Comparison of ENCODE assay signal across 15 cellular contexts in the genomic region with DNA sequence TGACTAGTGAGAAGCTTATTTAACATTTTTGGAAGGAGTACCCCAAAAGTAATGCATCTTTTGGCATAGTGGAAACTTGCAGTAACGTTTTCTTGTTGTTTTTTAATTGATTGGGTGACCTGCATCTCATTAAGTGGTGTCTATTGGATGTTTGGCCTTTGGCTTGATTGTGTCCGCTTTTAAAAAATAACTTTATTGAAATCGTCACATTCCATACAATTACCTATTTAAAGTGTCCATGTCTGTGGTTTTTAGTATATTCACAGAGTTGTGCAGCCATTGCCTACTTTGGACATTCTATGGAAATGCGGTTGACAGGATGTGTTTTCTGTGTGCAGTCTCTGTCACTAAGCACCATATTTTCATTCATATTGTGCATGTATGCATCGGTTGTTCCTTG. TPM values are rescaled to one million over a fixed set of nuclear protein-coding genes. Genes with fewer than 3 reads are reported as not detected.
A peak's percentile ranks its signal among the peaks of the same experiment; 100 is the strongest.
DNase-seq lines count a peak whose midpoint lies in the region; ATAC-seq, FAIRE-seq and TF ChIP-seq lines count a peak whose summit lies in the region.
"Had no signal": no experiment of that assay in that cellular context is flagged by ENCODE, and none has a peak within 500 bp of the region (broad histone marks: within the 10 kb centered on the region; RNA-seq: fewer than 3 reads in every experiment).

No MANE protein-coding gene starts in this region.

- peaks cover 7 to 27% of the 10 kb centered on the region in 2 experiments; a peak in 3 of 5 replicates for H3K4me1 ChIP-seq in K562 (replicated peaks in 1 of 2; ENCODE audit: control insufficient read depth in 2 of 2, insufficient read depth in 2 of 2, low read length in 2 of 2)

- TF ChIP-seq CTCF in K562 (IDR thresholded peaks at IDR 0.05 in 2 of 3, conservative IDR thresholded peaks at IDR 0.05 in 1 of 3; ENCODE audit: insufficient read depth in 2 of 3, low read depth in 1 of 3, low read length in 3 of 3): no peak

- peaks cover 48% of the 10 kb centered on the region for H3K79me2 ChIP-seq in K562 (ENCODE audit: control insufficient read depth, insufficient read depth, low read length)

- no peak overlapping the region for H3K4me3 Mint-ChIP-seq in activated CD4-positive, alpha-beta memory T cell treated with anti-CD3 and anti-CD28 coated beads for 36 hours
- no peak overlapping the region for H3K4me3 Mint-ChIP-seq in activated CD4-positive, alpha-beta memory T cell treated with anti-CD3 and anti-CD28 coated beads, Interleukin-2, amount 10 ng/mL, durations not matched to agents 7 days and 5 days
- H3K4me3 Mint-ChIP-seq in stimulated activated naive CD8-positive, alpha-beta T cell treated with anti-CD3 and anti-CD28 coated beads, Interleukin-15, Interleukin-2, amounts not matched to agents 100 ng/mL and 50 ng/mL, for 24 hours: no peak overlapping the region
- H3K4me3 Mint-ChIP-seq: CD4-positive, alpha-beta T cell had no signal

- no peak for TF ChIP-seq POLR2A in K562 (conservative IDR thresholded peaks at IDR 0.05)

- H3K27ac ChIP-seq in K562 (ENCODE audit: extremely low read depth, low read depth, low read length): no peak overlapping the region
- H3K27ac ChIP-seq: BLaER1 treated with 17β-estradiol and CSF1 and Interleukin-3, amounts not matched to agents 10 nM and 100 nM had no signal

- CTCF ChIA-PET in activated CD4-positive, alpha-beta memory T cell treated with anti-CD3 and anti-CD28 coated beads for 36 hours (lab: Charles Lee): interaction anchor here (1.7 kb wide), 1 partner anchor 43 kb away, joined by 5 read pairs; no protein-coding TSS in a partner anchor
- CTCF ChIA-PET in activated CD4-positive, alpha-beta memory T cell treated with anti-CD3 and anti-CD28 coated beads, Interleukin-2, amount 10 ng/mL, durations not matched to agents 7 days and 5 days (lab: Charles Lee): no interaction called here
- CTCF ChIA-PET in K562 (lab: Yijun Ruan, JAX; ENCODE audit: low intra/inter-chr PET ratio): no interaction called here

- no peak overlapping the region for H3K4me3 ChIP-seq in K562
- H3K4me3 ChIP-seq: BLaER1 treated with 17β-estradiol and CSF1 and Interleukin-3, amounts not matched to agents 10 nM and 100 nM; HAP-1 had no signal

- H4K20me1 ChIP-seq in K562 (replicated peaks; ENCODE audit: control insufficient read depth, insufficient read depth, low read length): no peaks in the 10 kb centered on the region; the same call in 1 of the 2 replicates

- in situ Hi-C loops in K562 (cut with MboI): no loop called here

- no TSS peak for BruUV-seq in K562 (replicated peaks; lab: Mats Ljungman, UMichigan)

- H3K9ac ChIP-seq in K562 (ENCODE audit: insufficient read depth in 1 of 2, low read depth in 2 of 2, low read length in 2 of 2): no peak overlapping the region
- H3K9ac ChIP-seq: BLaER1 treated with 17β-estradiol and CSF1 and Interleukin-3, amounts not matched to agents 10 nM and 100 nM had no signal

- H3K27ac Mint-ChIP-seq in activated CD4-positive, alpha-beta memory T cell treated with anti-CD3 and anti-CD28 coated beads for 36 hours: peak overlapping the region; percentile 62
- no peak overlapping the region for H3K27ac Mint-ChIP-seq in activated CD4-positive, alpha-beta memory T cell treated with anti-CD3 and anti-CD28 coated beads, Interleukin-2, amount 10 ng/mL, durations not matched to agents 7 days and 5 days
- peak overlapping the region; percentile 36 for H3K27ac Mint-ChIP-seq in stimulated activated naive CD8-positive, alpha-beta T cell treated with anti-CD3 and anti-CD28 coated beads, Interleukin-15, Interleukin-2, amounts not matched to agents 100 ng/mL and 50 ng/mL, for 24 hours
- H3K27ac Mint-ChIP-seq: CD4-positive, alpha-beta T cell had no signal

- no peak for DNase-seq in activated CD4-positive, alpha-beta memory T cell treated with anti-CD3 and anti-CD28 coated beads for 36 hours
- no peak for DNase-seq in activated CD4-positive, alpha-beta memory T cell treated with anti-CD3 and anti-CD28 coated beads, Interleukin-2, amount 10 ng/mL, durations not matched to agents 7 days and 5 days
- DNase-seq in stimulated activated naive CD8-positive, alpha-beta T cell treated with anti-CD3 and anti-CD28 coated beads, Interleukin-15, Interleukin-2, amounts not matched to agents 100 U/mL and 50 U/mL, for 24 hours: no peak
- DNase-seq in K562 (ENCODE audit: extremely low read depth in 1 of 4, low spot score in 3 of 4): no peak
- DNase-seq in HPDE6-E6E7 (ENCODE audit: extremely low spot score): no peak
- DNase-seq: 8988T; ACHN; Calu3; CD4-positive, alpha-beta T cell had no signal

- no peaks in the 10 kb centered on the region for H3K27me3 Mint-ChIP-seq in activated CD4-positive, alpha-beta memory T cell treated with anti-CD3 and anti-CD28 coated beads for 36 hours
- no peaks in the 10 kb centered on the region for H3K27me3 Mint-ChIP-seq in activated CD4-positive, alpha-beta memory T cell treated with anti-CD3 and anti-CD28 coated beads, Interleukin-2, amount 10 ng/mL, durations not matched to agents 7 days and 5 days
- no peaks in the 10 kb centered on the region for H3K27me3 Mint-ChIP-seq in stimulated activated naive CD8-positive, alpha-beta T cell treated with anti-CD3 and anti-CD28 coated beads, Interleukin-15, Interleukin-2, amounts not matched to agents 100 ng/mL and 50 ng/mL, for 24 hours
- H3K27me3 Mint-ChIP-seq: CD4-positive, alpha-beta T cell had no signal

- H3K36me3 ChIP-seq in K562 (ENCODE audit: control insufficient read depth, insufficient read depth, low read length): no peaks in the 10 kb centered on the region
- H3K36me3 ChIP-seq: HAP-1 had no signal

- peaks cover 26% of the 10 kb centered on the region for H3K36me3 Mint-ChIP-seq in activated CD4-positive, alpha-beta memory T cell treated with anti-CD3 and anti-CD28 coated beads for 36 hours
- H3K36me3 Mint-ChIP-seq in activated CD4-positive, alpha-beta memory T cell treated with anti-CD3 and anti-CD28 coated beads, Interleukin-2, amount 10 ng/mL, durations not matched to agents 7 days and 5 days (ENCODE audit: low read depth): peaks cover 15% of the 10 kb centered on the region
- H3K36me3 Mint-ChIP-seq in stimulated activated naive CD8-positive, alpha-beta T cell treated with anti-CD3 and anti-CD28 coated beads, Interleukin-15, Interleukin-2, amounts not matched to agents 100 ng/mL and 50 ng/mL, for 24 hours (ENCODE audit: low read depth): peaks cover 32% of the 10 kb centered on the region

- H2AFZ ChIP-seq in K562 (ENCODE audit: low read depth, low read length): no peak overlapping the region

- TF ChIP-seq EP300 in K562 (IDR thresholded peaks at IDR 0.05; ENCODE audit: low read length): no peak

- H3K9me3 Mint-ChIP-seq in activated CD4-positive, alpha-beta memory T cell treated with anti-CD3 and anti-CD28 coated beads for 36 hours: no peaks in the 10 kb centered on the region
- H3K9me3 Mint-ChIP-seq in activated CD4-positive, alpha-beta memory T cell treated with anti-CD3 and anti-CD28 coated beads, Interleukin-2, amount 10 ng/mL, durations not matched to agents 7 days and 5 days: no peaks in the 10 kb centered on the region
- H3K9me3 Mint-ChIP-seq in stimulated activated naive CD8-positive, alpha-beta T cell treated with anti-CD3 and anti-CD28 coated beads, Interleukin-15, Interleukin-2, amounts not matched to agents 100 ng/mL and 50 ng/mL, for 24 hours: no peaks in the 10 kb centered on the region
- H3K9me3 Mint-ChIP-seq: CD4-positive, alpha-beta T cell had no signal

- POLR2A ChIA-PET in activated CD4-positive, alpha-beta memory T cell treated with anti-CD3 and anti-CD28 coated beads for 36 hours (lab: Charles Lee): interaction anchor here (0.9 to 7.9 kb wide), 2 partner anchors 16 to 45 kb away, joined by 5 to 70 read pairs; no protein-coding TSS in a partner anchor
- POLR2A ChIA-PET in activated CD4-positive, alpha-beta memory T cell treated with anti-CD3 and anti-CD28 coated beads, Interleukin-2, amount 10 ng/mL, durations not matched to agents 7 days and 5 days (lab: Charles Lee): no interaction called here
- POLR2A ChIA-PET in K562 (lab: Yijun Ruan, JAX): no interaction called here

- peaks cover 89% of the 10 kb centered on the region for H3K4me1 Mint-ChIP-seq in activated CD4-positive, alpha-beta memory T cell treated with anti-CD3 and anti-CD28 coated beads for 36 hours (ENCODE audit: low read depth)
- peaks cover 73% of the 10 kb centered on the region for H3K4me1 Mint-ChIP-seq in activated CD4-positive, alpha-beta memory T cell treated with anti-CD3 and anti-CD28 coated beads, Interleukin-2, amount 10 ng/mL, durations not matched to agents 7 days and 5 days
- H3K4me1 Mint-ChIP-seq in stimulated activated naive CD8-positive, alpha-beta T cell treated with anti-CD3 and anti-CD28 coated beads, Interleukin-15, Interleukin-2, amounts not matched to agents 100 ng/mL and 50 ng/mL, for 24 hours (ENCODE audit: low read depth): peaks cover 91% of the 10 kb centered on the region

- no peaks in the 10 kb centered on the region for H3K27me3 ChIP-seq in K562 (ENCODE audit: control insufficient read depth in 2 of 2, insufficient read depth in 2 of 2, low read length in 2 of 2)
- H3K27me3 ChIP-seq: BLaER1 treated with 17β-estradiol and CSF1 and Interleukin-3, amounts not matched to agents 10 nM and 100 nM had no signal

- no peaks in the 10 kb centered on the region for H3K9me3 ChIP-seq in K562 (replicated peaks; ENCODE audit: control insufficient read depth, insufficient read depth, low read depth, low read length)
- H3K9me3 ChIP-seq: BLaER1 treated with 17β-estradiol and CSF1 and Interleukin-3, amounts not matched to agents 10 nM and 100 nM; HAP-1 had no signal

- WGBS in K562 (ENCODE audit: insufficient coverage, low coverage, missing lambda C conversion rate): 57% methylated on average over 5 of the region's 5 CpGs

- ATAC-seq in stimulated activated naive CD8-positive, alpha-beta T cell treated with anti-CD3 and anti-CD28 coated beads, Interleukin-15, Interleukin-2, amounts not matched to agents 100 U/mL and 50 U/mL, for 24 hours: no peak
- no peak for ATAC-seq in K562
- ATAC-seq in HG02798 (IDR thresholded peaks at IDR 0.05; ENCODE audit: poor library complexity, unreplicated experiment): no peak

- TF ChIP-seq RAD21 in K562 (CRISPR knock-in tag; conservative IDR thresholded peaks at IDR 0.05 in 1 of 2, IDR thresholded peaks at IDR 0.05 in 1 of 2): no peak

- intact Hi-C loops in activated CD4-positive, alpha-beta memory T cell treated with anti-CD3 and anti-CD28 coated beads for 36 hours (cut with micrococcal nuclease): loop anchor here (5.0 kb wide), 1 partner anchor 461 kb away; a partner anchor contains a TSS
- intact Hi-C loops in K562 (cut with micrococcal nuclease): no loop called here

- no peak for FAIRE-seq in K562 (lab: Jason Lieb, UNC)
- FAIRE-seq: GM12891, H1 had no signal

- H3K4me2 ChIP-seq in K562 (ENCODE audit: insufficient read depth, low read length): no peak overlapping the region

- H3K9me1 ChIP-seq in K562 (ENCODE audit: control insufficient read depth, insufficient read depth, low read length): no peaks in the 10 kb centered on the region

RNA-seq across cellular contexts. Expression of a gene that starts 46.3 kb away (rescaled TPM):
- total RNA-seq in activated CD4-positive, alpha-beta memory T cell treated with anti-CD3 and anti-CD28 coated beads for 36 hours: 10 to 100 TPM; 68.8 to 73.6 TPM
- total RNA-seq in activated CD4-positive, alpha-beta memory T cell treated with anti-CD3 and anti-CD28 coated beads, Interleukin-2, amount 10 ng/mL, durations not matched to agents 7 days and 5 days: 10 to 100 TPM; 37.4 to 38.9 TPM
- 42.1 and 44.1 TPM in 2 replicates for total RNA-seq in K562 (2011; cell fraction: chromatin; rRNA removed; ENCODE audit: low replicate concordance)
- 22.5 and 22.8 TPM in 2 replicates for total RNA-seq in K562 (2011; cell fraction: nucleolus; rRNA removed)
- 25.0 and 25.2 TPM in 2 replicates for total RNA-seq in K562 (2011; cell fraction: nucleoplasm; rRNA removed)
- total RNA-seq in K562 (2014; rRNA removed): 8.1 and 11.4 TPM in 2 replicates
- 9.1 and 9.9 TPM in 2 replicates for total RNA-seq in K562 (2014; rRNA removed; fragmentation: Illumina TruSeq; extraction: Trizol)
- 7.4 and 9.9 TPM in 2 replicates for total RNA-seq in K562 (2015; rRNA removed; fragmentation: Illumina TruSeq; extraction: Trizol)
- total RNA-seq in K562 (2021): 20.7 and 21.3 TPM in 2 replicates
- polyA plus RNA-seq in K562 (2011; rRNA removed): 13.6 and 15.3 TPM in 2 replicates
- 9.6 and 13.1 TPM in 2 replicates for polyA plus RNA-seq in K562 (2011; cell fraction: cytosol; rRNA removed)
- 14.3 and 18.4 TPM in 2 replicates for polyA plus RNA-seq in K562 (2011; cell fraction: nucleus; rRNA removed)
- 7.7 and 9.8 TPM in 2 replicates for polyA plus RNA-seq in K562 (2012)
- polyA plus RNA-seq in K562 (2014; fragmentation: Illumina TruSeq; extraction: Trizol): 10.7 and 11.5 TPM in 2 replicates
- polyA plus RNA-seq in K562 (2014; fragmentation: Nextera tagmentation; extraction: Ambion mirVana): under 1 TPM; 0.52 to 0.57 TPM
- 12.1 and 15.3 TPM in 2 replicates for polyA plus RNA-seq in K562 (2014; rRNA removed)
- polyA minus RNA-seq in K562 (2011; rRNA and poly(A)+ RNA removed): 40.9 and 41.5 TPM in 2 replicates
- polyA minus RNA-seq in K562 (2011; cell fraction: cytosol; rRNA and poly(A)+ RNA removed): 12.6 and 14.8 TPM in 2 replicates
- 6.6 and 12.8 TPM in 2 replicates for polyA minus RNA-seq in K562 (2011; cell fraction: nucleus; rRNA and poly(A)+ RNA removed)
